29 cellular contexts compared by ENCODE assay signal in genomic region chr2:52387937-52388590, GRCh38.
"Had no signal": no experiment of that assay in that cellular context is flagged by ENCODE, and none has a peak within 500 bp of the region (broad histone marks: within the 10 kb centered on the region; RNA-seq: fewer than 3 reads in every experiment).

No MANE protein-coding gene starts in this region.

- DNase-seq: colonic mucosa; effector CD8-positive, alpha-beta T cell; foreskin keratinocyte; heart right ventricle; hypothalamus; immature natural killer cell; left ventricle myocardium superior; naive thymus-derived CD4-positive, alpha-beta T cell; psoas muscle; right cardiac atrium; sigmoid colon; stimulated activated CD4-positive, alpha-beta T cell treated with anti-CD3 and anti-CD28 coated beads, Interleukin-2, amount 100 ng/mL, for 24 hours; stimulated activated CD4-positive, alpha-beta T cell treated with anti-CD3 and anti-CD28 coated beads, Interleukin-4, amount 100 ng/mL, for 24 hours; stimulated activated naive CD4-positive, alpha-beta T cell treated with Interleukin-2 at 50 U/mL for 16 hours; stomach; thyroid gland had no signal

- H3K9me3 Mint-ChIP-seq: mesothelial cell of epicardium, nephron, neural progenitor cell, type B pancreatic cell had no signal

- H3K36me3 Mint-ChIP-seq: immature natural killer cell; memory B cell; mesothelial cell of epicardium; naive thymus-derived CD4-positive, alpha-beta T cell; neural progenitor cell; stimulated activated effector memory CD8-positive, alpha-beta T cell treated with anti-CD3 and anti-CD28 coated beads, Interleukin-12 subunit alpha, Interleukin-12 subunit beta, amount 100 ng/mL, for 72 hours; type B pancreatic cell had no signal

- H3K4me1 ChIP-seq: colonic mucosa, esophagus muscularis mucosa, foreskin keratinocyte, gastroesophageal sphincter, heart right ventricle, neural progenitor cell, parathyroid adenoma, psoas muscle, sigmoid colon, stomach, thyroid gland had no signal

- H2AFZ ChIP-seq: neural progenitor cell, parathyroid adenoma had no signal

- H3K27me3 Mint-ChIP-seq: dendritic cell treated with granulocyte-macrophage colony-stimulating factor and Interleukin-4, amounts not matched to agents 40 ng/mL and 50 ng/mL, for 4 days; memory B cell; naive thymus-derived CD4-positive, alpha-beta T cell; type B pancreatic cell had no signal

- H3K4me3 ChIP-seq: colonic mucosa, esophagus muscularis mucosa, gastroesophageal sphincter, heart right ventricle, lung, neural progenitor cell, psoas muscle, sigmoid colon, stomach, thyroid gland had no signal

- H3K27me3 ChIP-seq: colonic mucosa, esophagus muscularis mucosa, foreskin keratinocyte, gastroesophageal sphincter, heart right ventricle, neural progenitor cell, sigmoid colon, stomach, thyroid gland had no signal

- H3K79me2 ChIP-seq: parathyroid adenoma had no signal

- FAIRE-seq: endothelial cell of umbilical vein, keratinocyte had no signal

- H3K4me3 Mint-ChIP-seq: dendritic cell treated with granulocyte-macrophage colony-stimulating factor and Interleukin-4, amounts not matched to agents 40 ng/mL and 50 ng/mL, for 4 days; immature natural killer cell; memory B cell; mesothelial cell of epicardium; naive thymus-derived CD4-positive, alpha-beta T cell; nephron; neural progenitor cell; stimulated activated effector memory CD8-positive, alpha-beta T cell treated with anti-CD3 and anti-CD28 coated beads, Interleukin-12 subunit alpha, Interleukin-12 subunit beta, amount 100 ng/mL, for 72 hours; type B pancreatic cell had no signal

- H3K4me1 Mint-ChIP-seq: immature natural killer cell; memory B cell; mesothelial cell of epicardium; naive thymus-derived CD4-positive, alpha-beta T cell; neural progenitor cell; stimulated activated effector memory CD8-positive, alpha-beta T cell treated with anti-CD3 and anti-CD28 coated beads, Interleukin-12 subunit alpha, Interleukin-12 subunit beta, amount 100 ng/mL, for 72 hours had no signal

- ATAC-seq: foreskin keratinocyte; gastroesophageal sphincter; heart right ventricle; left ventricle myocardium superior; naive thymus-derived CD4-positive, alpha-beta T cell; psoas muscle; right cardiac atrium; stimulated activated effector memory CD8-positive, alpha-beta T cell treated with anti-CD3 and anti-CD28 coated beads, Interleukin-12 subunit alpha, Interleukin-12 subunit beta, amount 100 ng/mL, for 72 hours had no signal

- H3K27ac Mint-ChIP-seq: dendritic cell treated with granulocyte-macrophage colony-stimulating factor and Interleukin-4, amounts not matched to agents 40 ng/mL and 50 ng/mL, for 4 days; immature natural killer cell; memory B cell; mesothelial cell of epicardium; naive thymus-derived CD4-positive, alpha-beta T cell; nephron; neural progenitor cell; stimulated activated effector memory CD8-positive, alpha-beta T cell treated with anti-CD3 and anti-CD28 coated beads, Interleukin-12 subunit alpha, Interleukin-12 subunit beta, amount 100 ng/mL, for 72 hours; type B pancreatic cell had no signal

- H3K36me3 ChIP-seq: colonic mucosa, esophagus muscularis mucosa, gastroesophageal sphincter, heart right ventricle, neural progenitor cell, sigmoid colon, stomach, thyroid gland had no signal

- H3K4me2 ChIP-seq: neural progenitor cell had no signal

- H3K9me3 ChIP-seq: colonic mucosa, esophagus muscularis mucosa, gastroesophageal sphincter, heart right ventricle, psoas muscle, sigmoid colon, stomach, thyroid gland had no signal

- H3K9ac ChIP-seq: neural progenitor cell, parathyroid adenoma had no signal

- H3K27ac ChIP-seq: colonic mucosa, esophagus muscularis mucosa, foreskin keratinocyte, gastroesophageal sphincter, heart right ventricle, neural progenitor cell, parathyroid adenoma, psoas muscle, sigmoid colon, stomach, thyroid gland had no signal
